In the genomic region with DNA sequence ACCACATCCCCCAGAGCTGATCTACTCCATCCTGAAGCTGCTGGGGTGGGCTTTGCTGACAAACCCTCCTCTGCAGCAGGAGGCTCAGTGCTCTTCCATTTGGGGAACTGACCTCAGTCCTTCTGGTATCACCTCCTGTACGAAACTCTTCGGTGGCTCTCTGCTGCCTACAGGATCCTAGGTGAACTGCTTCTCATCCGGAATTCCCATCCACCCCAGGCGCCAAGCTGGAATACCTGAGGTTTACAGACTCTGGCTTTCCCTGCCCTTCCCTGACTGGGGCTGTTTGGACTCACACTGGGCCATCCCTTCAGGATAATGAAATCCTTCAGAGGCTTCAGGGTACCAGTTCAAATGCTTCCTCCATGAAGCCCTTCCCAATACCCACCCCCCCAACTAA, we compare ENCODE assay signal across 19 cellular contexts. TPM values are rescaled to one million over a fixed set of nuclear protein-coding genes. Genes with fewer than 3 reads are reported as not detected.
DNase-seq lines count a peak whose midpoint lies in the region; ATAC-seq and TF ChIP-seq lines count a peak whose summit lies in the region.
"Had no signal": no experiment of that assay in that cellular context is flagged by ENCODE, and none has a peak within 500 bp of the region (broad histone marks: within the 10 kb centered on the region; RNA-seq: fewer than 3 reads in every experiment).

No MANE protein-coding gene starts in this region.

- TF ChIP-seq RAD21 in neural cell (conservative IDR thresholded peaks at IDR 0.05) = no peak

- ATAC-seq in activated CD8-positive, alpha-beta T cell treated with anti-CD3 and anti-CD28 coated beads, Interleukin-2, amount 10 ng/mL, durations not matched to agents 7 days and 5 days = no peak
- no peak for ATAC-seq in activated CD8-positive, alpha-beta T cell treated with anti-CD3 and anti-CD28 coated beads for 36 hours
- ATAC-seq in HG02798 (IDR thresholded peaks at IDR 0.05; ENCODE audit: poor library complexity, unreplicated experiment) (no peak), GM18519 (IDR thresholded peaks at IDR 0.05; ENCODE audit: low FRiP score, unreplicated experiment) (no peak)

- H3K4me2 ChIP-seq in H9 (ENCODE audit: insufficient read depth, insufficient read length, low read length) (no peak overlapping the region), neural cell (ENCODE audit: low read length) (peak overlapping the region; percentile 17)
- H3K4me2 ChIP-seq: BLaER1 had no signal

- no peak overlapping the region for H3K23ac ChIP-seq in H9 (ENCODE audit: insufficient read length, low read depth, low read length)

- H3K4me1 Mint-ChIP-seq in activated CD8-positive, alpha-beta T cell treated with anti-CD3 and anti-CD28 coated beads, Interleukin-2, amount 10 ng/mL, durations not matched to agents 7 days and 5 days (ENCODE audit: low read depth) = peaks cover 8% of the 10 kb centered on the region
- no peaks in the 10 kb centered on the region for H3K4me1 Mint-ChIP-seq in activated CD8-positive, alpha-beta T cell treated with anti-CD3 and anti-CD28 coated beads for 36 hours (ENCODE audit: low read depth)
- no peaks in the 10 kb centered on the region for H3K4me1 Mint-ChIP-seq in H9
- H3K4me1 Mint-ChIP-seq: CD4-positive, alpha-beta memory T cell had no signal

- H3K9me3 ChIP-seq in H9 (ENCODE audit: control insufficient read depth, low read depth, low read length) (no peaks in the 10 kb centered on the region), SK-N-MC (ENCODE audit: low read depth, low read length) (no peaks in the 10 kb centered on the region), neural cell (ENCODE audit: low read length) (no peaks in the 10 kb centered on the region)
- H3K9me3 ChIP-seq: BLaER1, SJSA1 had no signal

- TF ChIP-seq EP300 in neural cell (conservative IDR thresholded peaks at IDR 0.05; ENCODE audit: poor library complexity, severe bottlenecking) = no peak

- no peaks in the 10 kb centered on the region for H3K23me2 ChIP-seq in H9 (ENCODE audit: insufficient read length, low read depth, low read length, poor library complexity, severe bottlenecking)

- H2AK5ac ChIP-seq in H9 (ENCODE audit: insufficient read length, low read length) = no peak overlapping the region

- no peaks in the 10 kb centered on the region for H4K20me1 ChIP-seq in H9 (ENCODE audit: control insufficient read depth, insufficient read depth, insufficient read length)
- H4K20me1 ChIP-seq in neural cell (ENCODE audit: insufficient read depth) = no peaks in the 10 kb centered on the region

- no peaks in the 10 kb centered on the region for H3K79me2 ChIP-seq in H9 (ENCODE audit: insufficient read depth, low read length)
- H3K79me2 ChIP-seq in neural cell (replicated peaks; ENCODE audit: insufficient read depth, low read length) = no peaks in the 10 kb centered on the region

- no peak overlapping the region for H3K56ac ChIP-seq in H9 (ENCODE audit: insufficient read length, low read depth, low read length)

- H2AFZ ChIP-seq in H9 (ENCODE audit: low read length) (no peak overlapping the region), neural cell (ENCODE audit: low read depth, low read length) (no peak overlapping the region)

- H3K9ac ChIP-seq in H9 (ENCODE audit: extremely low read depth, insufficient read length, low read length) (no peak overlapping the region), SK-N-MC (ENCODE audit: insufficient read length) (no peak overlapping the region), neural cell (ENCODE audit: low read length) (no peak overlapping the region)
- H3K9ac ChIP-seq: BLaER1 had no signal

- no peak overlapping the region for H4K91ac ChIP-seq in H9 (ENCODE audit: insufficient read length, low read depth, low read length)

- H3K4ac ChIP-seq in H9 (ENCODE audit: low read depth, low read length) = no peak overlapping the region

- CTCF ChIA-PET in activated CD8-positive, alpha-beta T cell treated with anti-CD3 and anti-CD28 coated beads, Interleukin-2, amount 10 ng/mL, durations not matched to agents 7 days and 5 days (lab: Charles Lee) = interaction anchor here (1.2 to 1.5 kb wide), 2 partner anchors 33 to 60 kb away, joined by 4 to 8 read pairs; partner anchors contain the start of gene RPLP0
- CTCF ChIA-PET in activated CD8-positive, alpha-beta T cell treated with anti-CD3 and anti-CD28 coated beads for 36 hours (lab: Charles Lee) = interaction anchor here (1.4 kb wide), 2 partner anchors 10 to 17 kb away, joined by 3 to 4 read pairs; no protein-coding TSS in a partner anchor

- peaks cover 41% of the 10 kb centered on the region for H3K36me3 Mint-ChIP-seq in activated CD8-positive, alpha-beta T cell treated with anti-CD3 and anti-CD28 coated beads, Interleukin-2, amount 10 ng/mL, durations not matched to agents 7 days and 5 days (ENCODE audit: low read depth)
- peaks cover 37% of the 10 kb centered on the region for H3K36me3 Mint-ChIP-seq in activated CD8-positive, alpha-beta T cell treated with anti-CD3 and anti-CD28 coated beads for 36 hours (ENCODE audit: low read depth)
- H3K36me3 Mint-ChIP-seq in H9 (ENCODE audit: insufficient read depth in 1 of 3, low read depth in 3 of 3) = peaks cover 28 to 73% (median 55%) of the 10 kb centered on the region in 3 experiments; a peak in 6 of 7 replicates

- no peaks in the 10 kb centered on the region for H3K4me1 ChIP-seq in H9 (ENCODE audit: insufficient read depth, low read length)
- H3K4me1 ChIP-seq: SJSA1 had no signal

- no peaks in the 10 kb centered on the region for H3K79me1 ChIP-seq in H9 (ENCODE audit: insufficient read depth, low read depth, low read length, poor library complexity, severe bottlenecking)

- H3K27me3 ChIP-seq in H9 (ENCODE audit: insufficient read depth, low read length) = no peaks in the 10 kb centered on the region
- no peaks in the 10 kb centered on the region for H3K27me3 ChIP-seq in neural cell (ENCODE audit: insufficient read depth, low read depth, low read length)
- H3K27me3 ChIP-seq: BLaER1, SJSA1 had no signal

- POLR2A ChIA-PET in activated CD8-positive, alpha-beta T cell treated with anti-CD3 and anti-CD28 coated beads, Interleukin-2, amount 10 ng/mL, durations not matched to agents 7 days and 5 days (lab: Charles Lee) = interaction anchor here (1.1 to 1.9 kb wide), 2 partner anchors 17 to 32 kb away, joined by 3 to 9 read pairs; partner anchors contain the start of gene RPLP0
- POLR2A ChIA-PET in activated CD8-positive, alpha-beta T cell treated with anti-CD3 and anti-CD28 coated beads for 36 hours (lab: Charles Lee) = interaction anchor here (1.0 to 2.5 kb wide), 7 partner anchors 9 to 49 kb away, joined by 3 to 7 read pairs (median 4); partner anchors contain the start of gene RPLP0

- no peak overlapping the region for H2BK15ac ChIP-seq in H9 (ENCODE audit: low read depth, low read length)

- H2BK20ac ChIP-seq in H9 (ENCODE audit: low read depth, low read length, poor library complexity, severe bottlenecking) = no peak overlapping the region

- H3K4me3 ChIP-seq in SK-N-MC = no peak overlapping the region
- peak overlapping the region; percentile 43 for H3K4me3 ChIP-seq in neural cell (ENCODE audit: low read length)
- H3K4me3 ChIP-seq: BLaER1, SJSA1 had no signal

- no peak overlapping the region for H4K8ac ChIP-seq in H9 (replicated peaks; ENCODE audit: insufficient read length, low read depth, low read length)

- no peak overlapping the region for H3K14ac ChIP-seq in H9 (ENCODE audit: insufficient read depth, low read length)

- no peak overlapping the region for H3K4me3 Mint-ChIP-seq in activated CD8-positive, alpha-beta T cell treated with anti-CD3 and anti-CD28 coated beads, Interleukin-2, amount 10 ng/mL, durations not matched to agents 7 days and 5 days
- no peak overlapping the region for H3K4me3 Mint-ChIP-seq in activated CD8-positive, alpha-beta T cell treated with anti-CD3 and anti-CD28 coated beads for 36 hours
- no peak overlapping the region for H3K4me3 Mint-ChIP-seq in H9
- H3K4me3 Mint-ChIP-seq: CD4-positive, alpha-beta memory T cell had no signal

- no peak overlapping the region for H3K18ac ChIP-seq in H9 (ENCODE audit: insufficient read length, low read depth, low read length)

- H3K27me3 Mint-ChIP-seq in activated CD8-positive, alpha-beta T cell treated with anti-CD3 and anti-CD28 coated beads, Interleukin-2, amount 10 ng/mL, durations not matched to agents 7 days and 5 days (ENCODE audit: low read depth) = no peaks in the 10 kb centered on the region
- H3K27me3 Mint-ChIP-seq in activated CD8-positive, alpha-beta T cell treated with anti-CD3 and anti-CD28 coated beads for 36 hours = no peaks in the 10 kb centered on the region
- no peaks in the 10 kb centered on the region for H3K27me3 Mint-ChIP-seq in H9 (ENCODE audit: low read depth)
- H3K27me3 Mint-ChIP-seq: CD4-positive, alpha-beta memory T cell had no signal

- no peaks in the 10 kb centered on the region for H3F3A ChIP-seq in neural cell (ENCODE audit: insufficient read depth, low read length, poor library complexity, severe bottlenecking)

- H3K27ac Mint-ChIP-seq in activated CD8-positive, alpha-beta T cell treated with anti-CD3 and anti-CD28 coated beads, Interleukin-2, amount 10 ng/mL, durations not matched to agents 7 days and 5 days = peak overlapping the region; percentile 6
- no peak overlapping the region for H3K27ac Mint-ChIP-seq in activated CD8-positive, alpha-beta T cell treated with anti-CD3 and anti-CD28 coated beads for 36 hours
- H3K27ac Mint-ChIP-seq in H9 = peak overlapping the region in 2 of 3 experiments; percentile 72 to 77; a peak in 4 of 7 replicates

- no peak for TF ChIP-seq CTCF in activated CD8-positive, alpha-beta T cell treated with anti-CD3 and anti-CD28 coated beads for 36 hours (IDR thresholded peaks at IDR 0.05)
- TF ChIP-seq CTCF in H9 (conservative IDR thresholded peaks at IDR 0.05) (no peak), neural cell (IDR thresholded peaks at IDR 0.05; ENCODE audit: poor library complexity, severe bottlenecking) (no peak)

- H4K5ac ChIP-seq in H9 (ENCODE audit: insufficient read length, low read depth, low read length) = no peak overlapping the region

- H3K36me3 ChIP-seq in SK-N-MC (ENCODE audit: insufficient read depth, low read length) (peaks cover 67% of the 10 kb centered on the region), neural cell (ENCODE audit: insufficient read depth, low read length) (no peaks in the 10 kb centered on the region)

- H2BK120ac ChIP-seq in H9 (ENCODE audit: low read depth, low read length, poor library complexity, severe bottlenecking) = no peak overlapping the region

- no peaks in the 10 kb centered on the region for H3K9me3 Mint-ChIP-seq in activated CD8-positive, alpha-beta T cell treated with anti-CD3 and anti-CD28 coated beads, Interleukin-2, amount 10 ng/mL, durations not matched to agents 7 days and 5 days (ENCODE audit: insufficient read depth)
- no peaks in the 10 kb centered on the region for H3K9me3 Mint-ChIP-seq in activated CD8-positive, alpha-beta T cell treated with anti-CD3 and anti-CD28 coated beads for 36 hours
- no peaks in the 10 kb centered on the region for H3K9me3 Mint-ChIP-seq in H9
- H3K9me3 Mint-ChIP-seq: CD4-positive, alpha-beta memory T cell had no signal

- WGBS in H9 (ENCODE audit: extremely low coverage, insufficient read length, low lambda C conversion rate) = no CpG with 5 or more reads among the region's 4 CpGs

- H3K9me2 ChIP-seq in neural cell (ENCODE audit: insufficient read depth, low read length) = no peaks in the 10 kb centered on the region

- no peak for DNase-seq in activated CD8-positive, alpha-beta T cell treated with anti-CD3 and anti-CD28 coated beads, Interleukin-2, amount 10 ng/mL, durations not matched to agents 7 days and 5 days
- DNase-seq in activated CD8-positive, alpha-beta T cell treated with anti-CD3 and anti-CD28 coated beads for 36 hours = no peak
- DNase-seq in H9 = no peak
- DNase-seq in SK-N-MC (ENCODE audit: low read depth, low spot score) = no peak
- no peak for DNase-seq in stimulated activated CD4-positive, alpha-beta T cell treated with anti-CD3 and anti-CD28 coated beads, Interleukin-4, amount 100 ng/mL, for 1 hour
- DNase-seq: 8988T; CD4-positive, alpha-beta memory T cell; GOT3; KG1; NCI-H1105 treated with DMSO at 0.1 percent for 48 hours; NCI-H1694; NCI-H2081 treated with DMSO at 0.1 percent for 48 hours; NCI-H524; NCI-H82 had no signal

- H3T11ph ChIP-seq in H9 (ENCODE audit: low read length) = no peak overlapping the region

- no peak overlapping the region for H2BK12ac ChIP-seq in H9 (ENCODE audit: insufficient read length, low read depth, low read length)

- intact Hi-C loops in activated CD8-positive, alpha-beta T cell treated with anti-CD3 and anti-CD28 coated beads for 36 hours (cut with micrococcal nuclease) = no loop called here

- H3K27ac ChIP-seq in H9 (ENCODE audit: insufficient read length, low read depth, low read length) (no peak overlapping the region), SK-N-MC (peak overlapping the region; percentile 84; the same call in 1 of the 2 replicates), neural cell (ENCODE audit: low read length) (peak overlapping the region; percentile 53)
- H3K27ac ChIP-seq: BLaER1, SJSA1 had no signal

- H2BK5ac ChIP-seq in H9 (ENCODE audit: insufficient read length, low read length) = no peak overlapping the region

RNA-seq across cellular contexts. Expression of gene GCN1, which starts 26.2 kb away (rescaled TPM):
- 100 to 1,000 TPM; 109 to 112 TPM for total RNA-seq in activated CD8-positive, alpha-beta T cell treated with anti-CD3 and anti-CD28 coated beads, Interleukin-2, amount 10 ng/mL, durations not matched to agents 7 days and 5 days
- 100 to 1,000 TPM; 130 to 137 TPM for total RNA-seq in activated CD8-positive, alpha-beta T cell treated with anti-CD3 and anti-CD28 coated beads for 36 hours
- total RNA-seq in H9 (2021) = 125 and 137 TPM in 2 replicates
- 21.5 and 27.4 TPM in 2 replicates for polyA plus RNA-seq in neural cell
- 53.1 and 99.2 TPM in 2 replicates for polyA minus RNA-seq in neural cell

RNA-seq across cellular contexts. Expression of gene RPLP0, which starts 32.6 kb away (rescaled TPM):
- 1,000 to 10,000 TPM; 2,051 to 2,121 TPM for total RNA-seq in activated CD8-positive, alpha-beta T cell treated with anti-CD3 and anti-CD28 coated beads, Interleukin-2, amount 10 ng/mL, durations not matched to agents 7 days and 5 days
- total RNA-seq in activated CD8-positive, alpha-beta T cell treated with anti-CD3 and anti-CD28 coated beads for 36 hours = 1,000 to 10,000 TPM; 4,421 to 4,585 TPM
- 2,950 and 3,019 TPM in 2 replicates for total RNA-seq in H9 (2021)
- polyA plus RNA-seq in neural cell = 1,914 and 2,229 TPM in 2 replicates
- polyA minus RNA-seq in neural cell = 1,127 and 1,160 TPM in 2 replicates

RNA-seq across cellular contexts. Expression of gene RAB35, which starts 51.8 kb away (rescaled TPM):
- 10 to 100 TPM; 61.0 to 64.6 TPM for total RNA-seq in activated CD8-positive, alpha-beta T cell treated with anti-CD3 and anti-CD28 coated beads, Interleukin-2, amount 10 ng/mL, durations not matched to agents 7 days and 5 days
- total RNA-seq in activated CD8-positive, alpha-beta T cell treated with anti-CD3 and anti-CD28 coated beads for 36 hours = 10 to 100 TPM; 38.2 to 41.5 TPM
- total RNA-seq in H9 (2021) = 60.0 and 60.6 TPM in 2 replicates
- polyA plus RNA-seq in neural cell = 60.2 and 65.2 TPM in 2 replicates
- 48.6 and 52.8 TPM in 2 replicates for polyA minus RNA-seq in neural cell
